In the genomic region with DNA sequence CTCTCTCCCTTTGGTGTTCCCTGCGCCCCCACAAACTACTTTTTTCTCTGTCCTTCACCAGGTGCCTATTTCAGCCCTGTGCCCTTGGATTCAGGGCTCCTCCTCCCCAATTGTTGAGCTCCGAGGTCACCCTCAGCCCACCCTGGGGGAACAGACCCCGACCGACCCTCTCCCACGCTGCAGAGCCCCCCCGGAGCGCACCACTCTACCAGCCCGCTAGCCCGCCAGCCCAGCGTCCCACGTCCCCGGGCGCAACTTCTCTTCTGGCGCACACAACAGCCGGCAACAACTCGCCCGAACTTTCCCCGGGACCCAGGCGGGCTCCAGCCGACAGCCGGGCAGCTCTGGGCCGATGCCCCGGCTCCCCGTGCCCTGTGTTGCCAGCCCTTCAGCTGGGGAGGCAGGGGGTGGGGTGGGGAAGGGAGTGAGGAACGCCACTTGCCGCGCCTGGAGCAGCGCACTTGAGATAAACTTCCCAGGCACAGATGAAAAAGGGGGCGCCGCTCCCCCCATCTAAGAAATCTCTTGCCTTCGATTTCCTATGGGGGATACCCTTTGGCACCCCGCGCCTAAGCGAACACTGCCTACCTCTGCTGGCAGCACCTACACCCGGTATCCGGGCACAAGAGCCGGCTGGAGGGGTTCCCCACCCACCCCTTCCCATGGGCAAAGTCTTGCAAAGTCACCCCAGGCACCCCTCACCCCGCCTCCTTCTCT, we compare ENCODE assay signal across 1 cellular context.
TF ChIP-seq lines count a peak whose summit lies in the region.

No MANE protein-coding gene starts in this region.

TF ChIP-seq in HEK293, 187 proteins besides CTCF, POLR2A, EP300 and RAD21 (continued from another document and continues in another):
- TF ChIP-seq ZBTB11 (tag by site-specific recombination; conservative IDR thresholded peaks at IDR 0.05; ENCODE audit: low read depth): peak; percentile 18; the same call in 1 of the 2 replicates
- no peak for TF ChIP-seq GLI4 (tag by site-specific recombination; IDR thresholded peaks at IDR 0.05)
- TF ChIP-seq ZNF274 (IDR thresholded peaks at IDR 0.05; ENCODE audit: low read length): no peak
- no peak for TF ChIP-seq ZNF274 (tag by site-specific recombination; IDR thresholded peaks at IDR 0.05; ENCODE audit: borderline replicate concordance)
- no peak for TF ChIP-seq ZNF701 (tag by site-specific recombination; IDR thresholded peaks at IDR 0.05)
- no peak for TF ChIP-seq ZNF48 (tag by site-specific recombination; IDR thresholded peaks at IDR 0.05)
- TF ChIP-seq, protein P1, sequence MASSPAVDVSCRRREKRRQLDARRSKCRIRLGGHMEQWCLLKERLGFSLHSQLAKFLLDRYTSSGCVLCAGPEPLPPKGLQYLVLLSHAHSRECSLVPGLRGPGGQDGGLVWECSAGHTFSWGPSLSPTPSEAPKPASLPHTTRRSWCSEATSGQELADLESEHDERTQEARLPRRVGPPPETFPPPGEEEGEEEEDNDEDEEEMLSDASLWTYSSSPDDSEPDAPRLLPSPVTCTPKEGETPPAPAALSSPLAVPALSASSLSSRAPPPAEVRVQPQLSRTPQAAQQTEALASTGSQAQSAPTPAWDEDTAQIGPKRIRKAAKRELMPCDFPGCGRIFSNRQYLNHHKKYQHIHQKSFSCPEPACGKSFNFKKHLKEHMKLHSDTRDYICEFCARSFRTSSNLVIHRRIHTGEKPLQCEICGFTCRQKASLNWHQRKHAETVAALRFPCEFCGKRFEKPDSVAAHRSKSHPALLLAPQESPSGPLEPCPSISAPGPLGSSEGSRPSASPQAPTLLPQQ (tag by site-specific recombination; IDR thresholded peaks at IDR 0.05): no peak
- TF ChIP-seq, protein P2, sequence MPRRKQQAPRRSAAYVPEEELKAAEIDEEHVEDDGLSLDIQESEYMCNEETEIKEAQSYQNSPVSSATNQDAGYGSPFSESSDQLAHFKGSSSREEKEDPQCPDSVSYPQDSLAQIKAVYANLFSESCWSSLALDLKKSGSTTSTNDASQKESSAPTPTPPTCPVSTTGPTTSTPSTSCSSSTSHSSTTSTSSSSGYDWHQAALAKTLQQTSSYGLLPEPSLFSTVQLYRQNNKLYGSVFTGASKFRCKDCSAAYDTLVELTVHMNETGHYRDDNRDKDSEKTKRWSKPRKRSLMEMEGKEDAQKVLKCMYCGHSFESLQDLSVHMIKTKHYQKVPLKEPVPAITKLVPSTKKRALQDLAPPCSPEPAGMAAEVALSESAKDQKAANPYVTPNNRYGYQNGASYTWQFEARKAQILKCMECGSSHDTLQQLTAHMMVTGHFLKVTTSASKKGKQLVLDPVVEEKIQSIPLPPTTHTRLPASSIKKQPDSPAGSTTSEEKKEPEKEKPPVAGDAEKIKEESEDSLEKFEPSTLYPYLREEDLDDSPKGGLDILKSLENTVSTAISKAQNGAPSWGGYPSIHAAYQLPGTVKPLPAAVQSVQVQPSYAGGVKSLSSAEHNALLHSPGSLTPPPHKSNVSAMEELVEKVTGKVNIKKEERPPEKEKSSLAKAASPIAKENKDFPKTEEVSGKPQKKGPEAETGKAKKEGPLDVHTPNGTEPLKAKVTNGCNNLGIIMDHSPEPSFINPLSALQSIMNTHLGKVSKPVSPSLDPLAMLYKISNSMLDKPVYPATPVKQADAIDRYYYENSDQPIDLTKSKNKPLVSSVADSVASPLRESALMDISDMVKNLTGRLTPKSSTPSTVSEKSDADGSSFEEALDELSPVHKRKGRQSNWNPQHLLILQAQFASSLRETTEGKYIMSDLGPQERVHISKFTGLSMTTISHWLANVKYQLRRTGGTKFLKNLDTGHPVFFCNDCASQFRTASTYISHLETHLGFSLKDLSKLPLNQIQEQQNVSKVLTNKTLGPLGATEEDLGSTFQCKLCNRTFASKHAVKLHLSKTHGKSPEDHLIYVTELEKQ (tag by site-specific recombination; IDR thresholded peaks at IDR 0.05; ENCODE audit: borderline replicate concordance): no peak
- no peak for TF ChIP-seq ZNF843 (tag by site-specific recombination; IDR thresholded peaks at IDR 0.05)
- no peak for TF ChIP-seq ZNF624 (tag by site-specific recombination; IDR thresholded peaks at IDR 0.05)
- no peak; the same call in 1 of the 2 replicates for TF ChIP-seq PRDM10 (tag by site-specific recombination; IDR thresholded peaks at IDR 0.05)
- TF ChIP-seq, protein P3, sequence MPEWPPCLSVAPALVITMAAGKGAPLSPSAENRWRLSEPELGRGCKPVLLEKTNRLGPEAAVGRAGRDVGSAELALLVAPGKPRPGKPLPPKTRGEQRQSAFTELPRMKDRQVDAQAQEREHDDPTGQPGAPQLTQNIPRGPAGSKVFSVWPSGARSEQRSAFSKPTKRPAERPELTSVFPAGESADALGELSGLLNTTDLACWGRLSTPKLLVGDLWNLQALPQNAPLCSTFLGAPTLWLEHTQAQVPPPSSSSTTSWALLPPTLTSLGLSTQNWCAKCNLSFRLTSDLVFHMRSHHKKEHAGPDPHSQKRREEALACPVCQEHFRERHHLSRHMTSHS (tag by site-specific recombination; IDR thresholded peaks at IDR 0.05): no peak
- TF ChIP-seq ZBTB48 (tag by site-specific recombination; IDR thresholded peaks at IDR 0.05): peak; percentile 83
- TF ChIP-seq, protein P4, sequence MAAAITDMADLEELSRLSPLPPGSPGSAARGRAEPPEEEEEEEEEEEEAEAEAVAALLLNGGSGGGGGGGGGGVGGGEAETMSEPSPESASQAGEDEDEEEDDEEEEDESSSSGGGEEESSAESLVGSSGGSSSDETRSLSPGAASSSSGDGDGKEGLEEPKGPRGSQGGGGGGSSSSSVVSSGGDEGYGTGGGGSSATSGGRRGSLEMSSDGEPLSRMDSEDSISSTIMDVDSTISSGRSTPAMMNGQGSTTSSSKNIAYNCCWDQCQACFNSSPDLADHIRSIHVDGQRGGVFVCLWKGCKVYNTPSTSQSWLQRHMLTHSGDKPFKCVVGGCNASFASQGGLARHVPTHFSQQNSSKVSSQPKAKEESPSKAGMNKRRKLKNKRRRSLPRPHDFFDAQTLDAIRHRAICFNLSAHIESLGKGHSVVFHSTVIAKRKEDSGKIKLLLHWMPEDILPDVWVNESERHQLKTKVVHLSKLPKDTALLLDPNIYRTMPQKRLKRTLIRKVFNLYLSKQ (tag by site-specific recombination; IDR thresholded peaks at IDR 0.05; ENCODE audit: borderline replicate concordance): no peak
- TF ChIP-seq SALL2 (tag by site-specific recombination; IDR thresholded peaks at IDR 0.05; ENCODE audit: borderline replicate concordance): no peak
- TF ChIP-seq, protein P5, sequence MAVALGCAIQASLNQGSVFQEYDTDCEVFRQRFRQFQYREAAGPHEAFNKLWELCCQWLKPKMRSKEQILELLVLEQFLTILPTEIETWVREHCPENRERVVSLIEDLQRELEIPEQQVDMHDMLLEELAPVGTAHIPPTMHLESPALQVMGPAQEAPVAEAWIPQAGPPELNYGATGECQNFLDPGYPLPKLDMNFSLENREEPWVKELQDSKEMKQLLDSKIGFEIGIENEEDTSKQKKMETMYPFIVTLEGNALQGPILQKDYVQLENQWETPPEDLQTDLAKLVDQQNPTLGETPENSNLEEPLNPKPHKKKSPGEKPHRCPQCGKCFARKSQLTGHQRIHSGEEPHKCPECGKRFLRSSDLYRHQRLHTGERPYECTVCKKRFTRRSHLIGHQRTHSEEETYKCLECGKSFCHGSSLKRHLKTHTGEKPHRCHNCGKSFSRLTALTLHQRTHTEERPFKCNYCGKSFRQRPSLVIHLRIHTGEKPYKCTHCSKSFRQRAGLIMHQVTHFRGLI (tag by site-specific recombination; IDR thresholded peaks at IDR 0.05): no peak
- no peak for TF ChIP-seq ZNF660 (tag by site-specific recombination; IDR thresholded peaks at IDR 0.05)
- no peak for TF ChIP-seq ZNF548 (tag by site-specific recombination; IDR thresholded peaks at IDR 0.05)
- no peak for TF ChIP-seq ZNF266 (tag by site-specific recombination; IDR thresholded peaks at IDR 0.05; ENCODE audit: low read depth)
- no peak for TF ChIP-seq GFI1B (tag by site-specific recombination; IDR thresholded peaks at IDR 0.05)
- TF ChIP-seq ZNF423 (tag by site-specific recombination; IDR thresholded peaks at IDR 0.05): peak; percentile 85
- TF ChIP-seq, protein P6, sequence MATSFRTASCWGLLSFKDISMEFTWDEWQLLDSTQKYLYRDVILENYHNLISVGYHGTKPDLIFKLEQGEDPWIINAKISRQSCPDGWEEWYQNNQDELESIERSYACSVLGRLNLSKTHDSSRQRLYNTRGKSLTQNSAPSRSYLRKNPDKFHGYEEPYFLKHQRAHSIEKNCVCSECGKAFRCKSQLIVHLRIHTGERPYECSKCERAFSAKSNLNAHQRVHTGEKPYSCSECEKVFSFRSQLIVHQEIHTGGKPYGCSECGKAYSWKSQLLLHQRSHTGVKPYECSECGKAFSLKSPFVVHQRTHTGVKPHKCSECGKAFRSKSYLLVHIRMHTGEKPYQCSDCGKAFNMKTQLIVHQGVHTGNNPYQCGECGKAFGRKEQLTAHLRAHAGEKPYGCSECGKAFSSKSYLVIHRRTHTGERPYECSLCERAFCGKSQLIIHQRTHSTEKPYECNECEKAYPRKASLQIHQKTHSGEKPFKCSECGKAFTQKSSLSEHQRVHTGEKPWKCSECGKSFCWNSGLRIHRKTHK (tag by site-specific recombination; IDR thresholded peaks at IDR 0.05): no peak
- TF ChIP-seq GLI2 (tag by site-specific recombination; IDR thresholded peaks at IDR 0.05; ENCODE audit: borderline replicate concordance, low read depth): no peak
- TF ChIP-seq SP7 (tag by site-specific recombination; IDR thresholded peaks at IDR 0.05): no peak
- TF ChIP-seq ZNF169 (tag by site-specific recombination; IDR thresholded peaks at IDR 0.05): no peak
- no peak for TF ChIP-seq ZNF561 (tag by site-specific recombination; IDR thresholded peaks at IDR 0.05; ENCODE audit: borderline replicate concordance)
- no peak for TF ChIP-seq ZNF558 (tag by site-specific recombination; IDR thresholded peaks at IDR 0.05)
- TF ChIP-seq ZNF501 (tag by site-specific recombination; IDR thresholded peaks at IDR 0.05): 0 out of 2 replicates have a peak, but pooled peaks have one; percentile 18
- TF ChIP-seq ZNF2 (tag by site-specific recombination; IDR thresholded peaks at IDR 0.05): no peak
- no peak for TF ChIP-seq ZNF704 (tag by site-specific recombination; IDR thresholded peaks at IDR 0.05)
- no peak for TF ChIP-seq ZNF544 (tag by site-specific recombination; IDR thresholded peaks at IDR 0.05)
- no peak for TF ChIP-seq ZFP41 (tag by site-specific recombination; IDR thresholded peaks at IDR 0.05; ENCODE audit: borderline replicate concordance)
- TF ChIP-seq TRIM28 (IDR thresholded peaks at IDR 0.05; ENCODE audit: borderline replicate concordance, low read length): no peak
- no peak for TF ChIP-seq ZNF248 (tag by site-specific recombination; IDR thresholded peaks at IDR 0.05)
- TF ChIP-seq, protein P7, sequence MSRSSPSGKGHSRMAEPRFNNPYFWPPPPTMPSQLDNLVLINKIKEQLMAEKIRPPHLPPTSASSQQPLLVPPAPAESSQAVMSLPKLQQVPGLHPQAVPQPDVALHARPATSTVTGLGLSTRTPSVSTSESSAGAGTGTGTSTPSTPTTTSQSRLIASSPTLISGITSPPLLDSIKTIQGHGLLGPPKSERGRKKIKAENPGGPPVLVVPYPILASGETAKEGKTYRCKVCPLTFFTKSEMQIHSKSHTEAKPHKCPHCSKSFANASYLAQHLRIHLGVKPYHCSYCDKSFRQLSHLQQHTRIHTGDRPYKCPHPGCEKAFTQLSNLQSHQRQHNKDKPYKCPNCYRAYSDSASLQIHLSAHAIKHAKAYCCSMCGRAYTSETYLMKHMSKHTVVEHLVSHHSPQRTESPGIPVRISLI (tag by site-specific recombination; IDR thresholded peaks at IDR 0.05): no peak
